In the genomic region with DNA sequence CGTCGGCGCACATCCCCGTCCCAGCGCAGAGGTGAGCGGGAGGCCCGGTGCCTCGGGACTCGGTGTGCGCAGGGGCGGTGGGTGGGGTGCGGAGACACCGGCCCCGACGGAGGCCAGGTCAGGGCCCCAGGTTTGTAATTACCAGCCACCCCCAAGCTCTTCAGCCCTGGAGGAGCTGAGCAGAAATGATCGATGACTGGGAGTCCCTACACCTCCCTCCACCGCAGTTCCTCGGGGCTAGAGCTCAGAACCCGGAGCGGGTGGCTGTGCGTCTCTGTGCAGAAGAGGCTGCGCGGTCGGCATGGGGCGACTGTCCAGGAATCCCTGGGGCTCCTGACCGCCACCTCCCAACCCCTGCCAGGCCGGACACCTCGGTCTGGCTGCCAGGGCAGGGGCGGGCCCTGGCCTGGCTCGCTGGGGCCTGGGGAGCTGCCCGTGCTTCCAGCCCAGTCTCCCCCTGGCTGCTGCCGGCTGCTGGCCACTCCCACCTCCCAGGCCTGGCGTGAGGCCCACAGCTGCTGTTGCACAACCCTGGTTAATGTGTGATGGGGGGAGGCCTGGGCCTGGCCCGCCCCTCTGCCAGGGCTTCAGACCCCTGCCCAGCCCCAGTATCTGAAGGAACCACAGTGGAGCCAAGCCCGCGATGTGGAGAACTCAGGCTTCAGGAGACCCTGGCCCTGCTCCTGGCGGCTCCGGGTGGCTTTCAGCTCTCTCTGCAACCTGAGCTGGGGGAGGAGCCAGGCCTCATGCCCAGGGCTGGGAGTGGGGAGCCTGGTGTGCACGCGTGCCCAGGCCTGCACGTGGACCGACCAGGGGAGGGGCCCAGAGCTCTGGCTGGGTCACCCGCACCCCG, we compare ENCODE assay signal across 1 cellular context.
TF ChIP-seq lines count a peak whose summit lies in the region.

No MANE protein-coding gene starts in this region.

TF ChIP-seq in HepG2, 621 proteins besides CTCF, POLR2A, EP300 and RAD21 (continued from another document and continues in another):
- no peak for TF ChIP-seq TCF7L2 (IDR thresholded peaks at IDR 0.05; ENCODE audit: low read depth, low read length)
- no peak for TF ChIP-seq ZNF30 (CRISPR knock-in tag; IDR thresholded peaks at IDR 0.05)
- TF ChIP-seq ZNF180 (CRISPR knock-in tag; IDR thresholded peaks at IDR 0.05; ENCODE audit: borderline replicate concordance, low read depth): 0 out of 2 replicates have a peak, but pooled peaks have one; percentile 74
- no peak for TF ChIP-seq ZNF672 (CRISPR knock-in tag; IDR thresholded peaks at IDR 0.05)
- TF ChIP-seq ISL2 (CRISPR knock-in tag; IDR thresholded peaks at IDR 0.05): peak; percentile 96
- TF ChIP-seq SUZ12 (IDR thresholded peaks at IDR 0.05; ENCODE audit: low read depth, low read length): no peak
- 0 out of 2 replicates have a peak, but pooled peaks have one; percentile 40 for TF ChIP-seq LRRFIP1 (CRISPR knock-in tag; conservative IDR thresholded peaks at IDR 0.05)
- peak; percentile 79; the same call in 1 of the 2 replicates for TF ChIP-seq GMEB1 (CRISPR knock-in tag; IDR thresholded peaks at IDR 0.05; ENCODE audit: borderline replicate concordance)
- peak; percentile 26; the same call in 1 of the 2 replicates for TF ChIP-seq NFE2 (CRISPR knock-in tag; IDR thresholded peaks at IDR 0.05)
- no peak for TF ChIP-seq SOX13 (IDR thresholded peaks at IDR 0.05)
- peak; percentile 55 to 89; a peak in 2 of 4 replicates for TF ChIP-seq SOX13 (CRISPR knock-in tag; conservative IDR thresholded peaks at IDR 0.05 in 1 of 2, IDR thresholded peaks at IDR 0.05 in 1 of 2)
- TF ChIP-seq ZNF589 (CRISPR knock-in tag; conservative IDR thresholded peaks at IDR 0.05): no peak
- peak; percentile 96 for TF ChIP-seq ZNF687 (CRISPR knock-in tag; IDR thresholded peaks at IDR 0.05)
- no peak; the same call in 1 of the 2 replicates for TF ChIP-seq ZNF446 (CRISPR knock-in tag; IDR thresholded peaks at IDR 0.05)
- TF ChIP-seq SOX5 (CRISPR knock-in tag; IDR thresholded peaks at IDR 0.05; ENCODE audit: borderline replicate concordance): peak; percentile 87
- TF ChIP-seq SAP130 (CRISPR knock-in tag; IDR thresholded peaks at IDR 0.05; ENCODE audit: low read depth): peak; percentile 100
- no peak for TF ChIP-seq CSRNP2 (CRISPR knock-in tag; conservative IDR thresholded peaks at IDR 0.05; ENCODE audit: low read depth)
- TF ChIP-seq ZBTB49 (CRISPR knock-in tag; IDR thresholded peaks at IDR 0.05; ENCODE audit: borderline replicate concordance): peak; percentile 90; the same call in 1 of the 2 replicates
- TF ChIP-seq ZNF619 (CRISPR knock-in tag; IDR thresholded peaks at IDR 0.05): peak; percentile 54
- TF ChIP-seq, protein P1, sequence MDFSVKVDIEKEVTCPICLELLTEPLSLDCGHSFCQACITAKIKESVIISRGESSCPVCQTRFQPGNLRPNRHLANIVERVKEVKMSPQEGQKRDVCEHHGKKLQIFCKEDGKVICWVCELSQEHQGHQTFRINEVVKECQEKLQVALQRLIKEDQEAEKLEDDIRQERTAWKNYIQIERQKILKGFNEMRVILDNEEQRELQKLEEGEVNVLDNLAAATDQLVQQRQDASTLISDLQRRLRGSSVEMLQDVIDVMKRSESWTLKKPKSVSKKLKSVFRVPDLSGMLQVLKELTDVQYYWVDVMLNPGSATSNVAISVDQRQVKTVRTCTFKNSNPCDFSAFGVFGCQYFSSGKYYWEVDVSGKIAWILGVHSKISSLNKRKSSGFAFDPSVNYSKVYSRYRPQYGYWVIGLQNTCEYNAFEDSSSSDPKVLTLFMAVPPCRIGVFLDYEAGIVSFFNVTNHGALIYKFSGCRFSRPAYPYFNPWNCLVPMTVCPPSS (IDR thresholded peaks at IDR 0.05): no peak
- TF ChIP-seq WIZ (CRISPR knock-in tag; IDR thresholded peaks at IDR 0.05): no peak
- TF ChIP-seq ZNF768 (CRISPR knock-in tag; IDR thresholded peaks at IDR 0.05): peak; percentile 86; the same call in 1 of the 2 replicates
- 0 out of 2 replicates have a peak, but pooled peaks have one; percentile 53 for TF ChIP-seq ISX (CRISPR knock-in tag; conservative IDR thresholded peaks at IDR 0.05)
- peak; percentile 85; the same call in 1 of the 2 replicates for TF ChIP-seq HES4 (CRISPR knock-in tag; IDR thresholded peaks at IDR 0.05; ENCODE audit: borderline replicate concordance)
- TF ChIP-seq ATF7-NPFF (CRISPR knock-in tag; IDR thresholded peaks at IDR 0.05; ENCODE audit: low read depth): peak; percentile 97
- peak; percentile 98 for TF ChIP-seq RBM39 (IDR thresholded peaks at IDR 0.05; ENCODE audit: low read depth, low read length, poor library complexity, severe bottlenecking)
- TF ChIP-seq MIER2 (CRISPR knock-in tag; IDR thresholded peaks at IDR 0.05): no peak; the same call in 1 of the 2 replicates
- peak; percentile 97 for TF ChIP-seq XRCC5 (optimal IDR thresholded peaks at IDR 0.05; ENCODE audit: low read length)
- peak; percentile 82; the same call in 1 of the 2 replicates for TF ChIP-seq ZNF530 (CRISPR knock-in tag; IDR thresholded peaks at IDR 0.05; ENCODE audit: low read depth)
- peak; percentile 50; the same call in 1 of the 2 replicates for TF ChIP-seq ZNF770 (CRISPR knock-in tag; IDR thresholded peaks at IDR 0.05)
- peak; percentile 98 for TF ChIP-seq SP4 (CRISPR knock-in tag; IDR thresholded peaks at IDR 0.05)
- peak; percentile 96 for TF ChIP-seq PTBP1 (IDR thresholded peaks at IDR 0.05; ENCODE audit: low read depth, low read length, poor library complexity, severe bottlenecking)
- 0 out of 2 replicates have a peak, but pooled peaks have one; percentile 3 for TF ChIP-seq CENPX (CRISPR knock-in tag; IDR thresholded peaks at IDR 0.05)
- TF ChIP-seq CCAR2 (optimal IDR thresholded peaks at IDR 0.05; ENCODE audit: low read depth, low read length): peak; percentile 74
- TF ChIP-seq, protein P2, sequence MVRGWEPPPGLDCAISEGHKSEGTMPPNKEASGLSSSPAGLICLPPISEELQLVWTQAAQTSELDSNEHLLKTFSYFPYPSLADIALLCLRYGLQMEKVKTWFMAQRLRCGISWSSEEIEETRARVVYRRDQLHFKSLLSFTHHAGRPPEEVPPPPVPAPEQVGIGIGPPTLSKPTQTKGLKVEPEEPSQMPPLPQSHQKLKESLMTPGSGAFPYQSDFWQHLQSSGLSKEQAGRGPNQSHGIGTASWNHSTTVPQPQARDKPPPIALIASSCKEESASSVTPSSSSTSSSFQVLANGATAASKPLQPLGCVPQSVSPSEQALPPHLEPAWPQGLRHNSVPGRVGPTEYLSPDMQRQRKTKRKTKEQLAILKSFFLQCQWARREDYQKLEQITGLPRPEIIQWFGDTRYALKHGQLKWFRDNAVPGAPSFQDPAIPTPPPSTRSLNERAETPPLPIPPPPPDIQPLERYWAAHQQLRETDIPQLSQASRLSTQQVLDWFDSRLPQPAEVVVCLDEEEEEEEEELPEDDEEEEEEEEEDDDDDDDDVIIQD (CRISPR knock-in tag; IDR thresholded peaks at IDR 0.05; ENCODE audit: low read depth): peak; percentile 76; the same call in 1 of the 2 replicates
- peak; percentile 96 for TF ChIP-seq EED (CRISPR knock-in tag; IDR thresholded peaks at IDR 0.05)
- peak; percentile 36 for TF ChIP-seq ZBTB21 (CRISPR knock-in tag; IDR thresholded peaks at IDR 0.05)
- TF ChIP-seq KDM6A (CRISPR knock-in tag; IDR thresholded peaks at IDR 0.05; ENCODE audit: low read depth): peak; percentile 91
